12 cellular contexts compared by ENCODE assay signal in the genomic region with DNA sequence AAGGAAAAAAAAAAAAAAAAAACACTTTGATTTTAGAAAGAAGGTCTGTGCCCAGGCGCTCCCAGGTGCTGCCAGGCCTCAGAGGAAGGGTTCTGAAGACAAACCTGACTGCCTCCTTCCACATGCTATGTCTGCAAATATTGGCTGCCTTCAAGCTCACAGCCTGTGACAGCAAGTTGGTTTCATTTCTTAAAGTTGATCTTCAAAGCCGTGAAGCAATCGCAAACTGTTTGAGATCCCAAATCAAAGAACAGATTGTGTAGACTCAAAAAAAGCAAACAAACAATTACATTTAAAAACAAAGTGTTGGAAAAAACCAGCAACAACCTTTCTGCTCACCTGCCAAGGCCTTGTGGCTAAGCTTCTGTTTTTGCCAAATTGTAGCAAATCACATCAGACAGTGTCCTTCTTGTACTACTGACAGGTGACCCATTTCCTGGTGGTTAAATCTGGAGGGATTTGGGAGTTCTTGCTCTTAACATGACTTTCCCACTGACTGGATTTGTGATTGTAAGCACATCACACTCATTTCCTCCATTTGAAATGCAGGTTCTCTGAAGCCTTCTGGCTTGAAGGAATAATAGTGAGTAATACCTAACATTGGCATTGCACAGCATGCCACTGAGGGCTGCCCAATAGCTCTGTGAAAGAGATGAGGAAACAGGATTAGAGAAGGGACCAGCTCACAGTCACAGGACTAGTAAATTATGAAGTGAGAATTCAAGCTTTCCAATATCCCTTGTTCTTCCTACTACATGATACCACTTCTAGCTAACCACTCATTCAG.
DNase-seq lines count a peak whose midpoint lies in the region; ATAC-seq and TF ChIP-seq lines count a peak whose summit lies in the region.
"Had no signal": no experiment of that assay in that cellular context is flagged by ENCODE, and none has a peak within 500 bp of the region (broad histone marks: within the 10 kb centered on the region; RNA-seq: fewer than 3 reads in every experiment).

No MANE protein-coding gene starts in this region.

- no peaks in the 10 kb centered on the region for H3K27me3 ChIP-seq in gastroesophageal sphincter

- ATAC-seq in activated CD4-positive, alpha-beta T cell treated with anti-CD3 and anti-CD28 coated beads for 36 hours: peak; percentile 53
- peak; percentile 43 for ATAC-seq in activated T-helper 17 cell treated with anti-CD3 and anti-CD28 coated beads, Interleukin-2, amount 50 U/mL, for 72 hours (replicated peaks)
- ATAC-seq in gastroesophageal sphincter: peak; percentile 34
- no peak for ATAC-seq in GM19324 (IDR thresholded peaks at IDR 0.05; ENCODE audit: low FRiP score, unreplicated experiment)
- ATAC-seq: effector memory CD8-positive, alpha-beta T cell had no signal

- intact Hi-C loops in activated CD4-positive, alpha-beta T cell treated with anti-CD3 and anti-CD28 coated beads for 36 hours (cut with DNase I, micrococcal nuclease): no loop called here

- H3K27ac ChIP-seq in gastroesophageal sphincter (peak overlapping the region in 1 of 4 donors; percentile 29), RWPE1 (no peak overlapping the region)

- no peak overlapping the region for H3K27ac Mint-ChIP-seq in activated CD4-positive, alpha-beta T cell treated with anti-CD3 and anti-CD28 coated beads for 36 hours
- no peak overlapping the region for H3K27ac Mint-ChIP-seq in activated T-helper 17 cell treated with anti-CD3 and anti-CD28 coated beads, Interleukin-2, amount 50 U/mL, for 72 hours
- H3K27ac Mint-ChIP-seq: effector memory CD8-positive, alpha-beta T cell had no signal

- DNase-seq in activated CD4-positive, alpha-beta T cell treated with anti-CD3 and anti-CD28 coated beads for 36 hours: no peak
- no peak for DNase-seq in activated CD4-positive, alpha-beta T cell treated with anti-CD3 and anti-CD28 coated beads, Interleukin-2, amount 50 U/mL, for 48 hours
- DNase-seq in stromal cell of bone marrow (ENCODE audit: low read depth) (peak; percentile 75), RWPE1 (ENCODE audit: low spot score) (no peak), NCI-H524 treated with DMSO at 0.1 percent for 48 hours (lab: John Stamatoyannopoulos, UW) (no peak)
- DNase-seq: activated effector memory CD4-positive, alpha-beta T cell treated with Interleukin-2 at 50 U/mL for 16 hours; effector memory CD8-positive, alpha-beta T cell; stimulated activated CD4-positive, alpha-beta T cell treated with anti-CD3 and anti-CD28 coated beads, Interleukin-1b, Interleukin-23, amount 100 ng/mL, for 48 hours had no signal

- peaks cover under 1% of the 10 kb centered on the region for H3K36me3 Mint-ChIP-seq in activated CD4-positive, alpha-beta T cell treated with anti-CD3 and anti-CD28 coated beads for 36 hours (ENCODE audit: low read depth)
- no peaks in the 10 kb centered on the region for H3K36me3 Mint-ChIP-seq in activated T-helper 17 cell treated with anti-CD3 and anti-CD28 coated beads, Interleukin-2, amount 50 U/mL, for 72 hours (ENCODE audit: low read depth)

- H3K4me3 ChIP-seq in gastroesophageal sphincter: no peak overlapping the region

- CTCF ChIA-PET in activated CD4-positive, alpha-beta T cell treated with anti-CD3 and anti-CD28 coated beads for 36 hours (lab: Charles Lee): no interaction called here
- CTCF ChIA-PET in RWPE1 (lab: Yijun Ruan, JAX): no interaction called here

- 89 to 90% methylated on average over 2 to 3 of the region's 3 CpGs for WGBS in gastroesophageal sphincter (ENCODE audit: low coverage in 1 of 2), 2 donors

- TF ChIP-seq EP300 in gastroesophageal sphincter (IDR thresholded peaks at IDR 0.05): no peak

- POLR2A ChIA-PET in activated CD4-positive, alpha-beta T cell treated with anti-CD3 and anti-CD28 coated beads for 36 hours (lab: Charles Lee): no interaction called here
- POLR2A ChIA-PET in RWPE1 (lab: Yijun Ruan, JAX; ENCODE audit: low non-redundant PET): no interaction called here

- H3K4me3 Mint-ChIP-seq in activated CD4-positive, alpha-beta T cell treated with anti-CD3 and anti-CD28 coated beads for 36 hours: no peak overlapping the region
- H3K4me3 Mint-ChIP-seq in activated T-helper 17 cell treated with anti-CD3 and anti-CD28 coated beads, Interleukin-2, amount 50 U/mL, for 72 hours: no peak overlapping the region
- H3K4me3 Mint-ChIP-seq: effector memory CD8-positive, alpha-beta T cell; neural crest cell had no signal

- no peak for TF ChIP-seq POLR2A in gastroesophageal sphincter (IDR thresholded peaks at IDR 0.05)

- no peaks in the 10 kb centered on the region for H3K36me3 ChIP-seq in gastroesophageal sphincter

- peaks cover 0 to 58% (median 12%) of the 10 kb centered on the region in 3 donors for H3K4me1 ChIP-seq in gastroesophageal sphincter

- no peaks in the 10 kb centered on the region for H3K9me3 Mint-ChIP-seq in activated CD4-positive, alpha-beta T cell treated with anti-CD3 and anti-CD28 coated beads for 36 hours (ENCODE audit: low read depth)
- H3K9me3 Mint-ChIP-seq in activated T-helper 17 cell treated with anti-CD3 and anti-CD28 coated beads, Interleukin-2, amount 50 U/mL, for 72 hours: no peaks in the 10 kb centered on the region
- H3K9me3 Mint-ChIP-seq: effector memory CD8-positive, alpha-beta T cell; neural crest cell had no signal

- no peaks in the 10 kb centered on the region for H3K4me1 Mint-ChIP-seq in activated CD4-positive, alpha-beta T cell treated with anti-CD3 and anti-CD28 coated beads for 36 hours
- H3K4me1 Mint-ChIP-seq in activated T-helper 17 cell treated with anti-CD3 and anti-CD28 coated beads, Interleukin-2, amount 50 U/mL, for 72 hours: no peaks in the 10 kb centered on the region
- H3K4me1 Mint-ChIP-seq: neural crest cell had no signal

- H3K9me3 ChIP-seq in gastroesophageal sphincter: no peaks in the 10 kb centered on the region

- H3K27me3 Mint-ChIP-seq in activated CD4-positive, alpha-beta T cell treated with anti-CD3 and anti-CD28 coated beads for 36 hours: no peaks in the 10 kb centered on the region
- no peaks in the 10 kb centered on the region for H3K27me3 Mint-ChIP-seq in activated T-helper 17 cell treated with anti-CD3 and anti-CD28 coated beads, Interleukin-2, amount 50 U/mL, for 72 hours
- H3K27me3 Mint-ChIP-seq: effector memory CD8-positive, alpha-beta T cell had no signal

- TF ChIP-seq CTCF in gastroesophageal sphincter (IDR thresholded peaks at IDR 0.05) (no peak), RWPE1 (conservative IDR thresholded peaks at IDR 0.05; ENCODE audit: low read depth) (no peak)
